9 cellular contexts compared by ENCODE assay signal in the genomic region with DNA sequence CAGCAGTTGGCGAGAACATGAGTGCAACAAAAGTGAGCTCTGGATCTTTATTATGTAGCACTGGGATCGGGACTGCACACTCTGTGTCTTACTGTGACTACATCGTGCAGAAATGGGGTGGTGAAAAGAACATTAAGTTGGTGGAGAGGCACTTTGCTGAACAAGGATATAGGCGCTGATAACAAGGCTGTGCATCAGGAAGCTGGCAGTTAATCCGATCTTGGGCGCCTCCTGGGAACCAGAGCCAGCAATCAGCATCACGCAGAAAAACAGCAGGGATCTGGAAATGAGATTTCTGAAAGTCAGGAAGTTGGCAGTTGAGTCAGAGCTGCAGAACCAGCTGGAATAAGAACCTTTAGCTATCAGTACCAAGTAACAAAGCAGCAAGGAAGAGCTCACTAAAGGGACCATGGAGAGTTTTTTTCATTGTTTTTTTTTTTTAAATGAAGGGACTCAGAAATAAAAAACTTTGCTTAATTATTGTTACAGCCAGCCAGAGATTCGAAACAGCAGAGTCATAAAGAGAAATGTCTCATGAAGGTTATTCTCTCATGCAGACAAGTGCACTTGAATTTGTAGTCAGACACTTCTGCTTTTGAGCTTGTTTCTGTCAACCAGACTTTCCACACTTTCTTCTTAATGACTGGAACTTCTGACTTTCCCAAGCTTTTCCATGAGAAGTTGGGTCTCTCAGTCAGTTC. TPM values are rescaled to one million over a fixed set of nuclear protein-coding genes. Genes with fewer than 3 reads are reported as not detected.
DNase-seq lines count a peak whose midpoint lies in the region; ATAC-seq and TF ChIP-seq lines count a peak whose summit lies in the region.
"Had no signal": no experiment of that assay in that cellular context is flagged by ENCODE, and none has a peak within 500 bp of the region (broad histone marks: within the 10 kb centered on the region; RNA-seq: fewer than 3 reads in every experiment).

No MANE protein-coding gene starts in this region.

- no peaks in the 10 kb centered on the region for H3K27me3 ChIP-seq in skeletal muscle satellite cell (ENCODE audit: control insufficient read depth, insufficient read depth, low read length)
- H3K27me3 ChIP-seq: BLaER1 had no signal

- no peak overlapping the region for H3K27ac Mint-ChIP-seq in chondrocyte (ENCODE audit: unreplicated experiment)

- DNase-seq in NCI-H748 (lab: John Stamatoyannopoulos, UW; ENCODE audit: unreplicated experiment) (peak; percentile 9), NCI-H748 treated with DMSO at 0.1 percent for 48 hours (lab: John Stamatoyannopoulos, UW) (no peak), HT1080 (ENCODE audit: low read depth) (peak; percentile 78), brain pericyte (ENCODE audit: low read depth, low spot score) (peak; percentile 46), chondrocyte (ENCODE audit: low spot score) (no peak)
- no peak for DNase-seq in effector CD4-positive, alpha-beta T cell

- no peak overlapping the region for H3K4me3 Mint-ChIP-seq in chondrocyte (ENCODE audit: unreplicated experiment)

- peaks cover 2% of the 10 kb centered on the region for H3K9me3 Mint-ChIP-seq in chondrocyte (ENCODE audit: low read depth)

- peaks cover 18% of the 10 kb centered on the region for H3K4me1 ChIP-seq in skeletal muscle satellite cell (ENCODE audit: control insufficient read depth, insufficient read depth, low read length)

- no peak overlapping the region for H3K9ac ChIP-seq in skeletal muscle satellite cell (ENCODE audit: low read depth, low read length)
- H3K9ac ChIP-seq: BLaER1 had no signal

- H3K4me2 ChIP-seq in skeletal muscle satellite cell (ENCODE audit: low read length) = peak overlapping the region; percentile 49
- H3K4me2 ChIP-seq: BLaER1 had no signal

- H3K9me3 ChIP-seq in skeletal muscle satellite cell (replicated peaks; ENCODE audit: low read length) = no peaks in the 10 kb centered on the region

- H3K27me3 Mint-ChIP-seq in chondrocyte (ENCODE audit: low read depth) = no peaks in the 10 kb centered on the region

- H3K4me1 Mint-ChIP-seq in chondrocyte (ENCODE audit: low read depth) = peaks cover 12% of the 10 kb centered on the region

- no peaks in the 10 kb centered on the region for H3K36me3 Mint-ChIP-seq in chondrocyte (ENCODE audit: low read depth)

- no peaks in the 10 kb centered on the region for H3K36me3 ChIP-seq in skeletal muscle satellite cell (ENCODE audit: insufficient read depth, low read length)
- H3K36me3 ChIP-seq: BLaER1 had no signal

- no peak overlapping the region for H3K4me3 ChIP-seq in skeletal muscle satellite cell (ENCODE audit: low read length)
- H3K4me3 ChIP-seq: BLaER1 had no signal

- no peak for TF ChIP-seq CTCF in chondrocyte (IDR thresholded peaks at IDR 0.05)

- no peak for ATAC-seq in GM18873 (IDR thresholded peaks at IDR 0.05; ENCODE audit: low FRiP score, unreplicated experiment)

RNA-seq across cellular contexts. Expression of a gene that starts 22.8 kb away (rescaled TPM):
- total RNA-seq in HT1080 (2014; rRNA removed; shearing (Covaris generic)) = not detected in 2 replicates
- 0.05 TPM in 1 of 2 replicates, not detected in the other for polyA plus RNA-seq in HT1080 (2015; cell fraction: cytosol; rRNA removed)
- polyA plus RNA-seq in HT1080 (2015; cell fraction: nucleus; rRNA removed) = not detected in 2 replicates
- total RNA-seq in skeletal muscle satellite cell (2012; rRNA removed) = under 0.01 TPM in 1 of 2 replicates, not detected in the other
- not detected in 3 replicates for total RNA-seq in chondrocyte

Comparison
In these comparisons a context has a peak if more than half of its experiments do, and no peak if none do; other contexts are left out.
1. DNase-seq: peak in NCI-H748 (single experiment), HT1080 (single experiment) and brain pericyte (single experiment); none in NCI-H748 treated with DMSO at 0.1 percent for 48 hours (single experiment), chondrocyte (single experiment) and effector CD4-positive, alpha-beta T cell (single experiment).